In the genomic region with DNA sequence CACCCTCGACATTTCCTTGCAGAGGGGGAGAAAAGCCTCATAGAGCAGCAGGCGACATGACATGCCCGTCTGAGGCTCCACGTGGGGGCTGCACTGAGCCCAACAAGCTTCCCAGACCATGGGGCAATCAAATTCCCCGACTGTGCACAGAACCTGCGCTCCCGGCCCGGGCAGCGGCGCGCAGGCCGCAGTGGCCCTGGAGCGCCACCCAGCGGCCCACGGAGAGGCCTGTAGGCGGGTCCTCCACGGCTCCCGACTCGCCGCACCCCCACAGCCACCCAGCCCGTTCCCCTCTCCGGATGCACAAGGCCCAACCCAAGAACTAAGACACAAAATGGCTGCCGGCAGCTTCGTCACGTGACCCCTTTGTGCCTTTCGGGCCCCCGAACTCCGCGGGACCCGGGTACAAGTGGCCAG, we compare ENCODE assay signal across 8 cellular contexts. TPM values are rescaled to one million over a fixed set of nuclear protein-coding genes. Genes with fewer than 3 reads are reported as not detected.
A peak's percentile ranks its signal among the peaks of the same experiment; 100 is the strongest.
DNase-seq lines count a peak whose midpoint lies in the region; ATAC-seq, FAIRE-seq and TF ChIP-seq lines count a peak whose summit lies in the region.

No MANE protein-coding gene starts in this region.

- FAIRE-seq in H54 (lab: Jason Lieb, UNC) = peak; percentile 94

- peak overlapping the region; percentile 100 for H3K27ac Mint-ChIP-seq in neural progenitor cell

- H3K9me3 ChIP-seq in neural progenitor cell (ENCODE audit: low read depth) = no peaks in the 10 kb centered on the region
- no peaks in the 10 kb centered on the region for H3K9me3 ChIP-seq in stomach smooth muscle (ENCODE audit: control insufficient read depth in 2 of 2, low read length in 2 of 2)

- in situ Hi-C loops in G401 (cut with HindIII; ENCODE audit: low sequenced_read_pairs) = no loop called here

- TF ChIP-seq CTCF in LNCaP clone FGC (IDR thresholded peaks at IDR 0.05; ENCODE audit: control insufficient read depth, extremely low read depth, insufficient read depth) (peak; percentile 91), foreskin keratinocyte (conservative IDR thresholded peaks at IDR 0.05) (peak; percentile 100), neural progenitor cell (IDR thresholded peaks at IDR 0.05) (peak; percentile 92)

- no peaks in the 10 kb centered on the region for H3K27me3 ChIP-seq in foreskin keratinocyte
- H3K27me3 ChIP-seq in neural progenitor cell = no peaks in the 10 kb centered on the region
- no peaks in the 10 kb centered on the region for H3K27me3 ChIP-seq in stomach smooth muscle (ENCODE audit: control insufficient read depth in 1 of 2, insufficient read depth in 2 of 2, low read length in 2 of 2)

- peak overlapping the region; percentile 73 for H3K4me3 ChIP-seq in LNCaP clone FGC (ENCODE audit: low read depth, low read length)
- H3K4me3 ChIP-seq in neural progenitor cell = peak overlapping the region; percentile 76
- peak overlapping the region; percentile 95 to 96 for H3K4me3 ChIP-seq in stomach smooth muscle (ENCODE audit: low read length in 2 of 2)

- H2AFZ ChIP-seq in neural progenitor cell (replicated peaks) = peak overlapping the region; percentile 95

- H3K4me3 Mint-ChIP-seq in neural progenitor cell = peak overlapping the region; percentile 93

- H3K9ac ChIP-seq in neural progenitor cell (peak overlapping the region; percentile 100), stomach smooth muscle (ENCODE audit: low read length in 2 of 2) (peak overlapping the region; percentile 100)

- H3K79me2 ChIP-seq in neural progenitor cell (ENCODE audit: low read depth) = peaks cover 76% of the 10 kb centered on the region

- H3K36me3 ChIP-seq in neural progenitor cell = peaks cover 5% of the 10 kb centered on the region
- peaks cover 0 to 5% of the 10 kb centered on the region in 2 donors for H3K36me3 ChIP-seq in stomach smooth muscle (ENCODE audit: control insufficient read depth in 2 of 2, insufficient read depth in 2 of 2, low read length in 2 of 2)

- H4K20me1 ChIP-seq in neural progenitor cell (ENCODE audit: low read depth) = peaks cover 39% of the 10 kb centered on the region

- peaks cover 3% of the 10 kb centered on the region for H3K27me3 Mint-ChIP-seq in neural progenitor cell (ENCODE audit: insufficient read depth, low read depth)

- H3K4me2 ChIP-seq in neural progenitor cell = peak overlapping the region; percentile 94

- peaks cover 24% of the 10 kb centered on the region for H3K4me1 Mint-ChIP-seq in neural progenitor cell

- peak; percentile 93 for ATAC-seq in foreskin keratinocyte

- H3K27ac ChIP-seq in foreskin keratinocyte (peak overlapping the region; percentile 99), neural progenitor cell (peak overlapping the region; percentile 100), stomach smooth muscle (ENCODE audit: low read length) (peak overlapping the region; percentile 100)

- H3K4me1 ChIP-seq in foreskin keratinocyte = peaks cover 26% of the 10 kb centered on the region
- peaks cover 20% of the 10 kb centered on the region for H3K4me1 ChIP-seq in neural progenitor cell
- peaks cover 3% of the 10 kb centered on the region for H3K4me1 ChIP-seq in stomach smooth muscle (ENCODE audit: control insufficient read depth, insufficient read depth, low read length)

- peaks cover 19% of the 10 kb centered on the region for H3F3A ChIP-seq in neural progenitor cell (ENCODE audit: low read depth)

- H3K9me3 Mint-ChIP-seq in neural progenitor cell = peaks cover 18% of the 10 kb centered on the region

- TF ChIP-seq POLR2A in H54 (IDR thresholded peaks at IDR 0.05; ENCODE audit: low read depth, low read length) = no peak

- DNase-seq in G401 (ENCODE audit: low spot score) (peak; percentile 93), H54 (ENCODE audit: insufficient read length, low spot score) (peak; percentile 94), LNCaP clone FGC (ENCODE audit: low read depth) (peak; percentile 78), RPMI8226 (peak; percentile 91), foreskin keratinocyte (peak; percentile 79 to 92), neural progenitor cell (ENCODE audit: low spot score) (peak; percentile 98)
- peak; percentile 94 for DNase-seq in activated gamma-delta T cell treated with anti-CD3 and anti-CD28 coated beads, Interleukin-2, amount 50 U/mL, for 16 hours (ENCODE audit: low read depth)

- H3K36me3 Mint-ChIP-seq in neural progenitor cell = peaks cover 32% of the 10 kb centered on the region

RNA-seq across cellular contexts. Expression of a gene that starts 0.8 kb away (rescaled TPM):
- 9.6 and 11.3 TPM in 2 replicates for total RNA-seq in G401 (2014; rRNA removed; shearing (Covaris generic))
- total RNA-seq in foreskin keratinocyte = 11.3 and 12.1 TPM in 2 replicates
- 4.2 and 5.0 TPM in 2 replicates for polyA plus RNA-seq in foreskin keratinocyte
- 36.0 and 45.4 TPM in 2 replicates for total RNA-seq in neural progenitor cell (ENCODE audit: low replicate concordance)

Comparison
In these comparisons a context has a peak if more than half of its experiments do, and no peak if none do; other contexts are left out.
1. Peak in every context shown above with its lines: DNase-seq, ATAC-seq, H3K4me3 ChIP-seq and H3K27ac ChIP-seq.